Comparison of ENCODE assay signal across 11 cellular contexts in genomic region chr6:105675715-105676397, GRCh38.
DNase-seq lines count a peak whose midpoint lies in the region; ATAC-seq and TF ChIP-seq lines count a peak whose summit lies in the region.
"Had no signal": no experiment of that assay in that cellular context is flagged by ENCODE, and none has a peak within 500 bp of the region (broad histone marks: within the 10 kb centered on the region; RNA-seq: fewer than 3 reads in every experiment).

No MANE protein-coding gene starts in this region.

- DNase-seq in GM23338 (ENCODE audit: low spot score) (no peak), NCI-H774 (lab: John Stamatoyannopoulos, UW) (peak; percentile 90), fibroblast of gingiva (ENCODE audit: low read depth) (peak; percentile 61), hippocampal formation (lab: John Stamatoyannopoulos, UW) (no peak), NCI-H2196 (lab: John Stamatoyannopoulos, UW; ENCODE audit: unreplicated experiment) (no peak)
- DNase-seq: activated T-cell treated with anti-CD3 and anti-CD28 coated beads, Interleukin-2, amount 50 U/mL, for 72 hours; NCI-H510A; stimulated activated CD4-positive, alpha-beta T cell treated with anti-CD3 and anti-CD28 coated beads, Interleukin-15, amount 100 ng/mL, for 24 hours had no signal

- H3K36me3 Mint-ChIP-seq in GM23338 (ENCODE audit: low read depth) = no peaks in the 10 kb centered on the region

- H3K9me3 Mint-ChIP-seq in GM23338 = peaks cover 5% of the 10 kb centered on the region; the same call in 1 of the 3 replicates

- no peaks in the 10 kb centered on the region for H4K20me1 ChIP-seq in GM23338 (replicated peaks; ENCODE audit: insufficient read depth)

- TF ChIP-seq CTCF in GM23338 (conservative IDR thresholded peaks at IDR 0.05; ENCODE audit: low read depth in 2 of 2) = no peak

- H3K4me3 Mint-ChIP-seq in GM23338 = no peak overlapping the region
- H3K4me3 Mint-ChIP-seq: activated T-cell treated with anti-CD3 and anti-CD28 coated beads, Interleukin-2, amount 50 U/mL, for 72 hours had no signal

- 0 out of 2 replicates have a peak, but pooled peaks cover 20% of the 10 kb centered on the region for H3K9me2 ChIP-seq in GM23338 (ENCODE audit: insufficient read depth)

- no peaks in the 10 kb centered on the region for H3F3A ChIP-seq in GM23338 (replicated peaks; ENCODE audit: low read depth)

- H3K27me3 Mint-ChIP-seq in GM23338 (ENCODE audit: insufficient read depth, low read depth, poor library complexity) = no peaks in the 10 kb centered on the region

- no peak overlapping the region for H3K4me3 ChIP-seq in ACC112 (ENCODE audit: low read depth, low read length)
- no peak overlapping the region for H3K4me3 ChIP-seq in GM23338

- H3K36me3 ChIP-seq in ACC112 (ENCODE audit: insufficient read depth, low read length) (no peaks in the 10 kb centered on the region), GM23338 (ENCODE audit: insufficient read depth) (no peaks in the 10 kb centered on the region)

- no peak overlapping the region for H3K27ac Mint-ChIP-seq in GM23338
- H3K27ac Mint-ChIP-seq: activated T-cell treated with anti-CD3 and anti-CD28 coated beads, Interleukin-2, amount 50 U/mL, for 72 hours had no signal

- H3K27me3 ChIP-seq in ACC112 (ENCODE audit: insufficient read depth, low read length) (no peaks in the 10 kb centered on the region), GM23338 (ENCODE audit: insufficient read depth) (no peaks in the 10 kb centered on the region)

- H3K4me1 Mint-ChIP-seq in GM23338 = peaks cover 4% of the 10 kb centered on the region; the same call in 1 of the 3 replicates

- H3K27ac ChIP-seq in ACC112 (ENCODE audit: low read depth, low read length) = peak overlapping the region; percentile 14; the same call in 1 of the 2 replicates
- no peak overlapping the region for H3K27ac ChIP-seq in GM23338 (ENCODE audit: low read depth)

- peaks cover 4% of the 10 kb centered on the region for H3K4me1 ChIP-seq in ACC112 (ENCODE audit: control insufficient read depth, insufficient read depth, low read length, unreplicated experiment)
- peaks cover 6% of the 10 kb centered on the region; the same call in 1 of the 2 replicates for H3K4me1 ChIP-seq in GM23338 (ENCODE audit: insufficient read depth)

- H2AFZ ChIP-seq in ACC112 (ENCODE audit: low read length, unreplicated experiment) = peak overlapping the region; percentile 77
- peak overlapping the region; percentile 78; the same call in 1 of the 2 replicates for H2AFZ ChIP-seq in GM23338

- ATAC-seq in GM23338 = no peak
- no peak for ATAC-seq in GM21723 (IDR thresholded peaks at IDR 0.05; ENCODE audit: unreplicated experiment)
- ATAC-seq in HG03457 (IDR thresholded peaks at IDR 0.05; ENCODE audit: unreplicated experiment) = no peak

- no peak overlapping the region for H3K4me2 ChIP-seq in GM23338

- H3K79me2 ChIP-seq in ACC112 (ENCODE audit: control insufficient read depth, insufficient read depth, low read length, unreplicated experiment) (no peaks in the 10 kb centered on the region), GM23338 (replicated peaks; ENCODE audit: insufficient read depth) (no peaks in the 10 kb centered on the region)

TF ChIP-seq in GM23338, 12 proteins besides CTCF, POLR2A, EP300 and RAD21 (continues in another document):
- TF ChIP-seq ZNF331 (CRISPR knock-in tag; IDR thresholded peaks at IDR 0.05; ENCODE audit: low read depth) = no peak
- no peak for TF ChIP-seq ETS1 (IDR thresholded peaks at IDR 0.05)
- TF ChIP-seq ZNF462 (CRISPR knock-in tag; IDR thresholded peaks at IDR 0.05) = no peak
- TF ChIP-seq JUNB (IDR thresholded peaks at IDR 0.05; ENCODE audit: unreplicated experiment) = no peak
- no peak for TF ChIP-seq STAT1 (IDR thresholded peaks at IDR 0.05; ENCODE audit: unreplicated experiment)
- TF ChIP-seq NANOG (IDR thresholded peaks at IDR 0.05; ENCODE audit: borderline replicate concordance) = no peak
- TF ChIP-seq EZH2 (IDR thresholded peaks at IDR 0.05; ENCODE audit: low read depth, unreplicated experiment) = no peak
- TF ChIP-seq POLR2AphosphoS5 (IDR thresholded peaks at IDR 0.05; ENCODE audit: low read depth) = no peak

Comparison
In these comparisons a context has a peak if more than half of its experiments do, and no peak if none do; other contexts are left out.
1. DNase-seq: peak in NCI-H774 (single experiment) and fibroblast of gingiva (single experiment); none in GM23338 (single experiment), hippocampal formation (0 of 2) and NCI-H2196 (single experiment).